Comparison of ENCODE assay signal across 8 cellular contexts in the genomic region with DNA sequence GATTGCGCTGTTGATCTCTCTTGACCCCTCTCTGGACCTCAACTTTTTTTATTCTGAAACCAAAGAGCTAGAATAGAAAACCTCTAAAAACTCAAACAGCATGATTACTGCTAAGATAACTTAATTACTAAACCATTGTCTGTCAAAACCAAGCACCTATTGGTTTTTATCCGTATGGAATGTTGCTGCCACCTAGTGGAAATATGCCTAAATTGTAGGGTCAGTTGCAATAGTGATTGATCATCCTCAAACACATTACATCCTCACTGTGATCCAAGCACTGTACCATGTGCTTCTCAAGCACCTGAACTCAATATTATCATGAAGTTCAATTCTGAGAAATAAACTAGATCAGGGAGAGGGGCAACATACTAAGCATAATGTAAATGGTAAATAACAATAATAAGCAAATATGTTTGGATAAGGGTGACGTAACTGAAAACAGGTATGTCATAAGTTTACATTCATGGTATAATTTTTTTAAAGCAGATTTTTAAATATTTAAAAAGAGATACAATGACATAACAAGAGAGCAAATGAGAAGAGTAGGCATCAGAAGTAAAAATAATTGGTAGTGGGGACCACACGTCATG. TPM values are rescaled to one million over a fixed set of nuclear protein-coding genes. Genes with fewer than 3 reads are reported as not detected.
DNase-seq lines count a peak whose midpoint lies in the region; ATAC-seq and TF ChIP-seq lines count a peak whose summit lies in the region.

No MANE protein-coding gene starts in this region.

- TF ChIP-seq CTCF in Peyer's patch (IDR thresholded peaks at IDR 0.05) (peak; percentile 66 to 78 (median 71)), mucosa of descending colon (IDR thresholded peaks at IDR 0.05) (peak; percentile 47)

- peak; percentile 61 for ATAC-seq in activated CD8-positive, alpha-beta memory T cell treated with anti-CD3 and anti-CD28 coated beads, Interleukin-2, amount 10 ng/mL, durations not matched to agents 7 days and 5 days
- peak; percentile 80 for ATAC-seq in GM19467 (IDR thresholded peaks at IDR 0.05; ENCODE audit: unreplicated experiment)
- peak; percentile 49 for ATAC-seq in mucosa of descending colon
- no peak for ATAC-seq in GM18909 (IDR thresholded peaks at IDR 0.05; ENCODE audit: poor library complexity, unreplicated experiment)

- H3K9me3 Mint-ChIP-seq in activated CD8-positive, alpha-beta memory T cell treated with anti-CD3 and anti-CD28 coated beads, Interleukin-2, amount 10 ng/mL, durations not matched to agents 7 days and 5 days (ENCODE audit: low read depth): no peaks in the 10 kb centered on the region

- H3K4me3 ChIP-seq in Peyer's patch (no peak overlapping the region), mucosa of descending colon (no peak overlapping the region)

- no peaks in the 10 kb centered on the region for H3K4me1 Mint-ChIP-seq in activated CD8-positive, alpha-beta memory T cell treated with anti-CD3 and anti-CD28 coated beads, Interleukin-2, amount 10 ng/mL, durations not matched to agents 7 days and 5 days

- CTCF ChIA-PET in activated CD8-positive, alpha-beta memory T cell treated with anti-CD3 and anti-CD28 coated beads, Interleukin-2, amount 10 ng/mL, durations not matched to agents 7 days and 5 days (lab: Charles Lee): interaction anchor here (0.9 to 3.2 kb wide), 9 partner anchors 9 to 337 kb away, joined by 3 to 17 read pairs (median 4); a partner anchor contains a TSS

- H3K4me1 ChIP-seq in Peyer's patch (no peaks in the 10 kb centered on the region), mucosa of descending colon (ENCODE audit: low read depth) (no peaks in the 10 kb centered on the region)

- no peak for DNase-seq in activated CD8-positive, alpha-beta memory T cell treated with anti-CD3 and anti-CD28 coated beads, Interleukin-2, amount 10 ng/mL, durations not matched to agents 7 days and 5 days
- no peak for DNase-seq in activated CD8-positive, alpha-beta memory T cell treated with anti-CD3 and anti-CD28 coated beads, Interleukin-2, amount 50 U/mL, for 48 hours
- DNase-seq in HuH-7 (ENCODE audit: low spot score) (peak; percentile 18), Peyer's patch (peak in 2 of 3 donors; percentile 33 to 56), mucosa of descending colon (peak in 1 of 3 donors; percentile 73)
- DNase-seq in central memory CD4-positive, alpha-beta T cell: peak; percentile 50

- no peak overlapping the region for H3K4me3 Mint-ChIP-seq in activated CD8-positive, alpha-beta memory T cell treated with anti-CD3 and anti-CD28 coated beads, Interleukin-2, amount 10 ng/mL, durations not matched to agents 7 days and 5 days

- H3K27me3 Mint-ChIP-seq in activated CD8-positive, alpha-beta memory T cell treated with anti-CD3 and anti-CD28 coated beads, Interleukin-2, amount 10 ng/mL, durations not matched to agents 7 days and 5 days: peaks cover 18% of the 10 kb centered on the region

- H3K27ac Mint-ChIP-seq in activated CD8-positive, alpha-beta memory T cell treated with anti-CD3 and anti-CD28 coated beads, Interleukin-2, amount 10 ng/mL, durations not matched to agents 7 days and 5 days: no peak overlapping the region

- intact Hi-C loops in mucosa of descending colon (cut with DNase I, micrococcal nuclease): no loop called here

- H3K36me3 ChIP-seq in Peyer's patch (no peaks in the 10 kb centered on the region), mucosa of descending colon (ENCODE audit: low read depth) (no peaks in the 10 kb centered on the region)

- no peaks in the 10 kb centered on the region for H3K36me3 Mint-ChIP-seq in activated CD8-positive, alpha-beta memory T cell treated with anti-CD3 and anti-CD28 coated beads, Interleukin-2, amount 10 ng/mL, durations not matched to agents 7 days and 5 days

- no peaks in the 10 kb centered on the region for H3K27me3 ChIP-seq in Peyer's patch

- no peak for TF ChIP-seq POLR2A in Peyer's patch (IDR thresholded peaks at IDR 0.05)

- H3K9me3 ChIP-seq in Peyer's patch: no peaks in the 10 kb centered on the region
- no peaks in the 10 kb centered on the region for H3K9me3 ChIP-seq in mucosa of descending colon

- H3K27ac ChIP-seq in Peyer's patch: no peak overlapping the region

RNA-seq across cellular contexts. Expression of a gene that starts 3.8 kb away (rescaled TPM):
- not detected for total RNA-seq in activated CD8-positive, alpha-beta memory T cell treated with anti-CD3 and anti-CD28 coated beads, Interleukin-2, amount 10 ng/mL, durations not matched to agents 7 days and 5 days
- total RNA-seq in Peyer's patch (not detected), mucosa of descending colon (not detected)

RNA-seq across cellular contexts. Expression of a gene that starts 6.2 kb away (rescaled TPM):
- not detected for total RNA-seq in activated CD8-positive, alpha-beta memory T cell treated with anti-CD3 and anti-CD28 coated beads, Interleukin-2, amount 10 ng/mL, durations not matched to agents 7 days and 5 days
- total RNA-seq in Peyer's patch: not detected
- not detected for total RNA-seq in mucosa of descending colon

RNA-seq across cellular contexts. Expression of a gene that starts 26.7 kb away (rescaled TPM):
- not detected for total RNA-seq in activated CD8-positive, alpha-beta memory T cell treated with anti-CD3 and anti-CD28 coated beads, Interleukin-2, amount 10 ng/mL, durations not matched to agents 7 days and 5 days
- total RNA-seq in Peyer's patch (not detected), mucosa of descending colon (not detected)

RNA-seq across cellular contexts. Expression of a gene that starts 43.1 kb away (rescaled TPM):
- total RNA-seq in activated CD8-positive, alpha-beta memory T cell treated with anti-CD3 and anti-CD28 coated beads, Interleukin-2, amount 10 ng/mL, durations not matched to agents 7 days and 5 days: not detected
- total RNA-seq in Peyer's patch: not detected
- total RNA-seq in mucosa of descending colon: not detected

Comparison
In these comparisons a context has a peak if more than half of its experiments do, and no peak if none do; other contexts are left out.
1. DNase-seq: peak in HuH-7 (single experiment), Peyer's patch (2 of 3) and central memory CD4-positive, alpha-beta T cell (single experiment); none in activated CD8-positive, alpha-beta memory T cell treated with anti-CD3 and anti-CD28 coated beads, Interleukin-2, amount 10 ng/mL, durations not matched to agents 7 days and 5 days (single experiment) and activated CD8-positive, alpha-beta memory T cell treated with anti-CD3 and anti-CD28 coated beads, Interleukin-2, amount 50 U/mL, for 48 hours (single experiment).